ENCODE assay signal across 19 cellular contexts in genomic region chr5:150149618-150150017, GRCh38. TPM values are rescaled to one million over a fixed set of nuclear protein-coding genes. Genes with fewer than 3 reads are reported as not detected.
DNase-seq lines count a peak whose midpoint lies in the region; ATAC-seq, FAIRE-seq and TF ChIP-seq lines count a peak whose summit lies in the region.
"Had no signal": no experiment of that assay in that cellular context is flagged by ENCODE, and none has a peak within 500 bp of the region (broad histone marks: within the 10 kb centered on the region; RNA-seq: fewer than 3 reads in every experiment).

No MANE protein-coding gene starts in this region.

- ATAC-seq in IMR-90 (ENCODE audit: low read depth) (no peak), HG03432 (IDR thresholded peaks at IDR 0.05; ENCODE audit: unreplicated experiment) (no peak)
- peak; percentile 37 for ATAC-seq in activated CD8-positive, alpha-beta T cell treated with anti-CD3 and anti-CD28 coated beads for 36 hours
- ATAC-seq: mucosa of descending colon had no signal

- no peak for TF ChIP-seq POLR2A in IMR-90 (IDR thresholded peaks at IDR 0.05; ENCODE audit: low read depth, low read length)

- dilution Hi-C loops in IMR-90 (cut with HindIII; ENCODE audit: low sequenced_read_pairs, unreplicated experiment), result no loop called here

- CTCF ChIA-PET in IMR-90 (lab: Yijun Ruan, JAX), result interaction anchor here (1.2 kb wide), 1 partner anchor 159 kb away, joined by 3 read pairs; no protein-coding TSS in a partner anchor
- CTCF ChIA-PET in activated CD8-positive, alpha-beta T cell treated with anti-CD3 and anti-CD28 coated beads for 36 hours (lab: Charles Lee), result interaction anchor here (0.9 to 1.2 kb wide), 2 partner anchors 19 to 20 kb away, joined by 3 read pairs; no protein-coding TSS in a partner anchor

- no TSS peak for BruUV-seq in IMR-90 (replicated peaks; lab: Mats Ljungman, UMichigan)

- no peak overlapping the region for H4K91ac ChIP-seq in IMR-90 (ENCODE audit: insufficient read depth, low read depth, low read length)

- H2BK15ac ChIP-seq in IMR-90 (ENCODE audit: low read depth, low read length), result no peak overlapping the region

- POLR2A ChIA-PET in IMR-90 (lab: Charles Lee; ENCODE audit: unreplicated experiment), result no interaction called here
- POLR2A ChIA-PET in activated CD8-positive, alpha-beta T cell treated with anti-CD3 and anti-CD28 coated beads for 36 hours (lab: Charles Lee), result no interaction called here

- H3K4me1 ChIP-seq in IMR-90 (ENCODE audit: control insufficient read depth, insufficient read depth, low read length) (peaks cover 46% of the 10 kb centered on the region), kidney (ENCODE audit: control insufficient read depth in 1 of 2, insufficient read depth in 1 of 2, low read depth in 1 of 2, low read length in 2 of 2) (peaks cover 0 to 23% of the 10 kb centered on the region in 2 donors), subcutaneous abdominal adipose tissue (ENCODE audit: control insufficient read depth in 5 of 5, insufficient read depth in 5 of 5, low read length in 5 of 5) (peaks cover 19 to 74% (median 64%) of the 10 kb centered on the region in 5 donors)

- H3K23ac ChIP-seq in IMR-90 (ENCODE audit: low read depth, low read length), result peak overlapping the region; percentile 69; the same call in 1 of the 2 replicates

- H4K20me1 ChIP-seq in IMR-90 (ENCODE audit: insufficient read depth, low read length), result peaks cover 56% of the 10 kb centered on the region

- TF ChIP-seq RAD21 in IMR-90 (IDR thresholded peaks at IDR 0.05; ENCODE audit: low read length), result no peak

- peak overlapping the region; percentile 23 for H2BK5ac ChIP-seq in IMR-90 (ENCODE audit: low read depth, low read length, poor library complexity, severe bottlenecking)

- H3K9me1 ChIP-seq in IMR-90 (ENCODE audit: insufficient read depth, low read length), result peaks cover 27% of the 10 kb centered on the region

- H3K9ac ChIP-seq in IMR-90 (ENCODE audit: low read depth, low read length), result 0 out of 2 replicates have a peak overlapping the region, but pooled peaks have one; percentile 20
- H3K9ac ChIP-seq in kidney (ENCODE audit: low read length in 2 of 2), result no peak overlapping the region
- no peak overlapping the region for H3K9ac ChIP-seq in subcutaneous abdominal adipose tissue (ENCODE audit: low read length in 5 of 5)

- H2BK20ac ChIP-seq in IMR-90 (ENCODE audit: low read depth, low read length), result no peak overlapping the region

- peak overlapping the region; percentile 2; the same call in 1 of the 2 replicates for H3K4ac ChIP-seq in IMR-90 (ENCODE audit: low read depth, low read length)

- peaks cover 3 to 80% of the 10 kb centered on the region in 2 experiments for H3K79me1 ChIP-seq in IMR-90 (ENCODE audit: low read depth in 1 of 2, low read length in 2 of 2)

- H3K4me2 ChIP-seq in IMR-90 (ENCODE audit: low read depth, low read length), result peak overlapping the region; percentile 16; the same call in 1 of the 2 replicates

- H3K4me3 ChIP-seq in IMR-90 (ENCODE audit: insufficient read depth, low read depth, low read length) (no peak overlapping the region), kidney (ENCODE audit: low read length in 2 of 2) (no peak overlapping the region), subcutaneous abdominal adipose tissue (ENCODE audit: low read depth in 1 of 5, low read length in 5 of 5) (peak overlapping the region in 3 of 5 donors; percentile 11 to 21 (median 13))
- H3K4me3 ChIP-seq: mucosa of descending colon had no signal

- intact Hi-C loops in IMR-90 (cut with micrococcal nuclease), result no loop called here
- intact Hi-C loops in activated CD8-positive, alpha-beta T cell treated with anti-CD3 and anti-CD28 coated beads for 36 hours (cut with micrococcal nuclease), result no loop called here
- intact Hi-C loops in kidney (cut with DNase I), result no loop called here

- no peak overlapping the region for H3K27ac ChIP-seq in IMR-90 (ENCODE audit: insufficient read depth, low read length)
- H3K27ac ChIP-seq in kidney (ENCODE audit: low read depth in 2 of 2, low read length in 2 of 2), result peak overlapping the region; percentile 55 to 60
- peak overlapping the region; percentile 67 for H3K27ac ChIP-seq in subcutaneous abdominal adipose tissue (ENCODE audit: low read depth, low read length)

- H2AFZ ChIP-seq in IMR-90 (replicated peaks; ENCODE audit: low read length, poor library complexity), result peak overlapping the region; percentile 16

- H3K9me3 ChIP-seq in IMR-90 (ENCODE audit: control insufficient read depth, insufficient read depth, low read length) (no peaks in the 10 kb centered on the region), kidney (ENCODE audit: control insufficient read depth in 1 of 2, low read length in 2 of 2) (no peaks in the 10 kb centered on the region), subcutaneous abdominal adipose tissue (ENCODE audit: control insufficient read depth in 5 of 5, low read length in 5 of 5) (no peaks in the 10 kb centered on the region)
- H3K9me3 ChIP-seq: mucosa of descending colon had no signal

- H3K18ac ChIP-seq in IMR-90 (ENCODE audit: low read depth, low read length), result no peak overlapping the region; the same call in 1 of the 2 replicates

- in situ Hi-C loops in IMR-90 (cut with MboI; ENCODE audit: low sequenced_read_pairs), result no loop called here

- H4K8ac ChIP-seq in IMR-90 (ENCODE audit: low read depth in 2 of 2, low read length in 2 of 2), result peak overlapping the region in 1 of 2 experiments; percentile 22; a peak in 2 of 4 replicates

- no peak overlapping the region for H4K5ac ChIP-seq in IMR-90 (ENCODE audit: low read depth, low read length)

- peak overlapping the region; percentile 25; the same call in 1 of the 2 replicates for H2AK5ac ChIP-seq in IMR-90 (ENCODE audit: low read depth, low read length)

- no peaks in the 10 kb centered on the region for H3K9me3 Mint-ChIP-seq in activated CD8-positive, alpha-beta T cell treated with anti-CD3 and anti-CD28 coated beads for 36 hours
- H3K9me3 Mint-ChIP-seq: stimulated activated naive CD8-positive, alpha-beta T cell treated with anti-CD3 and anti-CD28 coated beads, Interleukin-15, Interleukin-2, amounts not matched to agents 100 ng/mL and 50 ng/mL, for 24 hours had no signal

- peaks cover 3% of the 10 kb centered on the region for H3K27me3 Mint-ChIP-seq in activated CD8-positive, alpha-beta T cell treated with anti-CD3 and anti-CD28 coated beads for 36 hours

- H2BK120ac ChIP-seq in IMR-90 (ENCODE audit: low read depth, low read length), result no peak overlapping the region; the same call in 1 of the 2 replicates

- H3K4me1 Mint-ChIP-seq in activated CD8-positive, alpha-beta T cell treated with anti-CD3 and anti-CD28 coated beads for 36 hours (ENCODE audit: low read depth), result no peaks in the 10 kb centered on the region

- no peak overlapping the region for H3K56ac ChIP-seq in IMR-90 (ENCODE audit: extremely low read depth, insufficient read depth, low read length)

- no peaks in the 10 kb centered on the region for H3K36me3 Mint-ChIP-seq in activated CD8-positive, alpha-beta T cell treated with anti-CD3 and anti-CD28 coated beads for 36 hours (ENCODE audit: low read depth)

- H3K36me3 ChIP-seq in IMR-90 (ENCODE audit: control insufficient read depth, insufficient read depth, low read length) (peaks cover 58% of the 10 kb centered on the region), kidney (ENCODE audit: control insufficient read depth in 1 of 2, insufficient read depth in 2 of 2, low read length in 2 of 2) (no peaks in the 10 kb centered on the region), subcutaneous abdominal adipose tissue (ENCODE audit: control insufficient read depth in 5 of 5, insufficient read depth in 5 of 5, low read length in 5 of 5) (peaks cover 0 to 7% (median 3%) of the 10 kb centered on the region in 5 donors)

- H3K27ac Mint-ChIP-seq in activated CD8-positive, alpha-beta T cell treated with anti-CD3 and anti-CD28 coated beads for 36 hours, result no peak overlapping the region
- H3K27ac Mint-ChIP-seq: stimulated activated naive CD8-positive, alpha-beta T cell treated with anti-CD3 and anti-CD28 coated beads, Interleukin-15, Interleukin-2, amounts not matched to agents 100 ng/mL and 50 ng/mL, for 24 hours had no signal

- no peak for TF ChIP-seq CTCF in IMR-90 (conservative IDR thresholded peaks at IDR 0.05; ENCODE audit: low read depth, low read length)
- no peak for TF ChIP-seq CTCF in activated CD8-positive, alpha-beta T cell treated with anti-CD3 and anti-CD28 coated beads for 36 hours (IDR thresholded peaks at IDR 0.05)
- no peak for TF ChIP-seq CTCF in kidney (IDR thresholded peaks at IDR 0.05; ENCODE audit: borderline replicate concordance, extremely low read depth, insufficient read depth)

- H3K4me3 Mint-ChIP-seq in activated CD8-positive, alpha-beta T cell treated with anti-CD3 and anti-CD28 coated beads for 36 hours, result no peak overlapping the region
- H3K4me3 Mint-ChIP-seq: stimulated activated naive CD8-positive, alpha-beta T cell treated with anti-CD3 and anti-CD28 coated beads, Interleukin-15, Interleukin-2, amounts not matched to agents 100 ng/mL and 50 ng/mL, for 24 hours had no signal

- H3K27me3 ChIP-seq in IMR-90 (ENCODE audit: control insufficient read depth, insufficient read depth, low read length) (no peaks in the 10 kb centered on the region), subcutaneous abdominal adipose tissue (ENCODE audit: control insufficient read depth in 5 of 5, insufficient read depth in 4 of 5, low read length in 5 of 5) (peaks cover 0 to 26% (median 7%) of the 10 kb centered on the region in 5 donors)

- H3K14ac ChIP-seq in IMR-90 (replicated peaks; ENCODE audit: low read depth, low read length), result peak overlapping the region; percentile 27; the same call in 1 of the 2 replicates

- DNase-seq in IMR-90, result no peak
- DNase-seq in activated CD8-positive, alpha-beta T cell treated with anti-CD3 and anti-CD28 coated beads for 36 hours, result no peak
- no peak for DNase-seq in kidney
- DNase-seq in inferior parietal cortex (ENCODE audit: extremely low spot score), result no peak
- no peak for DNase-seq in NCI-H1105 treated with DMSO at 0.1 percent for 48 hours (lab: John Stamatoyannopoulos, UW)
- DNase-seq: activated T-cell treated with anti-CD3 and anti-CD28 coated beads, Interleukin-2, amount 50 U/mL, for 48 hours; DMS79; KG1; mucosa of descending colon; NCI-H146; NCI-H345; SIG-M5; T-helper 9 cell had no signal

- FAIRE-seq in kidney (lab: Jason Lieb, UNC), result no peak
- FAIRE-seq: keratinocyte had no signal

- peak overlapping the region; percentile 48 for H2AK9ac ChIP-seq in IMR-90 (replicated peaks; ENCODE audit: low read depth, low read length, poor library complexity)

RNA-seq across cellular contexts. Expression of gene PDGFRB, which starts 6.0 kb away (rescaled TPM):
- 81.9 and 108 TPM in 2 replicates for total RNA-seq in IMR-90 (2012; rRNA removed)
- 122 and 124 TPM in 2 replicates for polyA plus RNA-seq in IMR-90 (2012; rRNA removed)
- polyA plus RNA-seq in IMR-90 (2012; cell fraction: cytosol; rRNA removed), result 69.9 and 116 TPM in 2 replicates
- polyA plus RNA-seq in IMR-90 (2012; cell fraction: nucleus; rRNA removed; ENCODE audit: low replicate concordance), result 238 and 330 TPM in 2 replicates
- total RNA-seq in activated CD8-positive, alpha-beta T cell treated with anti-CD3 and anti-CD28 coated beads for 36 hours, result under 1 TPM; 0.58 to 0.74 TPM
- total RNA-seq in kidney, result 104 TPM
- 50.4 TPM for polyA plus RNA-seq in kidney (ENCODE audit: insufficient read depth, low read depth, low replicate concordance)

RNA-seq across cellular contexts. Expression of gene CDX1, which starts 17.0 kb away (rescaled TPM):
- total RNA-seq in IMR-90 (2012; rRNA removed) (0.18 TPM in 1 of 2 replicates, not detected in the other), kidney (not detected)
- polyA plus RNA-seq in IMR-90 (2012; rRNA removed) (0.22 and 0.24 TPM in 2 replicates), kidney (ENCODE audit: insufficient read depth, low read depth, low replicate concordance) (0.39 TPM)
- 0.22 and 0.56 TPM in 2 replicates for polyA plus RNA-seq in IMR-90 (2012; cell fraction: cytosol; rRNA removed)
- 0.28 and 0.41 TPM in 2 replicates for polyA plus RNA-seq in IMR-90 (2012; cell fraction: nucleus; rRNA removed; ENCODE audit: low replicate concordance)
- total RNA-seq in activated CD8-positive, alpha-beta T cell treated with anti-CD3 and anti-CD28 coated beads for 36 hours, result not detected
- total RNA-seq: omental fat pad had no signal
- polyA plus RNA-seq: keratinocyte had no signal

RNA-seq across cellular contexts. Expression of gene SLC6A7, which starts 40.2 kb away (rescaled TPM):
- total RNA-seq in IMR-90 (2012; rRNA removed) (under 0.01 TPM in 1 of 2 replicates, not detected in the other), kidney (not detected)
- polyA plus RNA-seq in IMR-90 (2012; rRNA removed) (not detected in 2 replicates), kidney (ENCODE audit: insufficient read depth, low read depth, low replicate concordance) (not detected)
- 0.01 TPM in 1 of 2 replicates, not detected in the other for polyA plus RNA-seq in IMR-90 (2012; cell fraction: cytosol; rRNA removed)
- 0.08 and 0.16 TPM in 2 replicates for polyA plus RNA-seq in IMR-90 (2012; cell fraction: nucleus; rRNA removed; ENCODE audit: low replicate concordance)
- total RNA-seq in activated CD8-positive, alpha-beta T cell treated with anti-CD3 and anti-CD28 coated beads for 36 hours, result not detected
- total RNA-seq: omental fat pad had no signal
- polyA plus RNA-seq: BJ, keratinocyte had no signal

Comparison
In these comparisons a context has a peak if more than half of its experiments do, and no peak if none do; other contexts are left out.
1. H3K4me3 ChIP-seq: peak in subcutaneous abdominal adipose tissue (3 of 5); none in IMR-90 (single experiment) and kidney (0 of 2).
2. RNA of gene PDGFRB, which starts 6.0 kb away (total RNA-seq): 81.9 to 108 TPM in IMR-90 and 104 TPM in kidney (single experiment); 0.58 to 0.74 TPM in activated CD8-positive, alpha-beta T cell treated with anti-CD3 and anti-CD28 coated beads for 36 hours; every median in the first group is over 10 times any median in the second.